ENCODE assay signal across 18 cellular contexts in genomic region chr9:137387891-137388560, GRCh38. TPM values are rescaled to one million over a fixed set of nuclear protein-coding genes. Genes with fewer than 3 reads are reported as not detected.
DNase-seq lines count a peak whose midpoint lies in the region; ATAC-seq and TF ChIP-seq lines count a peak whose summit lies in the region.
"Had no signal": no experiment of that assay in that cellular context is flagged by ENCODE, and none has a peak within 500 bp of the region (broad histone marks: within the 10 kb centered on the region; RNA-seq: fewer than 3 reads in every experiment).

No MANE protein-coding gene starts in this region.

- H3K4me1 ChIP-seq in spleen, result peaks cover 5 to 63% (median 37%) of the 10 kb centered on the region in 6 donors
- H3K4me1 ChIP-seq: ascending aorta had no signal

- H3K9me3 Mint-ChIP-seq in activated T-cell treated with anti-CD3 and anti-CD28 coated beads, Interleukin-2, amount 50 U/mL, for 72 hours, result no peaks in the 10 kb centered on the region
- H3K9me3 Mint-ChIP-seq in activated CD8-positive, alpha-beta T cell treated with anti-CD3 and anti-CD28 coated beads for 36 hours, result no peaks in the 10 kb centered on the region
- H3K9me3 Mint-ChIP-seq in glutamatergic neuron (ENCODE audit: unreplicated experiment), result peaks cover 6% of the 10 kb centered on the region
- H3K9me3 Mint-ChIP-seq: neural crest cell had no signal

- 67 to 84% (median 76%) methylated on average over 21 to 26 of the region's 26 CpGs for WGBS in spleen, 5 donors

- no peaks in the 10 kb centered on the region for H3K9me3 ChIP-seq in spleen
- H3K9me3 ChIP-seq: ascending aorta had no signal

- ATAC-seq in activated T-cell treated with anti-CD3 and anti-CD28 coated beads, Interleukin-2, amount 50 U/mL, for 72 hours (replicated peaks in 1 of 2), result no peak
- ATAC-seq in activated CD8-positive, alpha-beta T cell treated with anti-CD3 and anti-CD28 coated beads for 36 hours, result no peak
- ATAC-seq in HG02678 (IDR thresholded peaks at IDR 0.05; ENCODE audit: unreplicated experiment), result no peak
- ATAC-seq: esophagus mucosa, SK-N-SH treated with all-trans-retinoic acid at 6 μM for 48 hours had no signal

- peak overlapping the region in 1 of 8 donors; percentile 28 for H3K4me3 ChIP-seq in spleen
- H3K4me3 ChIP-seq: ascending aorta had no signal

- intact Hi-C loops in activated CD8-positive, alpha-beta T cell treated with anti-CD3 and anti-CD28 coated beads for 36 hours (cut with micrococcal nuclease), result no loop called here
- intact Hi-C loops in spleen (cut with DNase I; ENCODE audit: low total_unique reads), result no loop called here

- peak overlapping the region; percentile 46 to 79 (median 76) for H3K27ac ChIP-seq in spleen

- H3K27me3 ChIP-seq in spleen (replicated peaks in 1 of 7), result no peaks in the 10 kb centered on the region
- H3K27me3 ChIP-seq: ascending aorta had no signal

- no peak for TF ChIP-seq POLR2A in spleen (IDR thresholded peaks at IDR 0.05)

- peak overlapping the region; percentile 37 to 52 for H3K4me3 Mint-ChIP-seq in activated T-cell treated with anti-CD3 and anti-CD28 coated beads, Interleukin-2, amount 50 U/mL, for 72 hours
- H3K4me3 Mint-ChIP-seq in activated CD8-positive, alpha-beta T cell treated with anti-CD3 and anti-CD28 coated beads for 36 hours, result no peak overlapping the region
- no peak overlapping the region for H3K4me3 Mint-ChIP-seq in glutamatergic neuron (ENCODE audit: unreplicated experiment)
- H3K4me3 Mint-ChIP-seq: neural crest cell had no signal

- no peak for TF ChIP-seq CTCF in activated CD8-positive, alpha-beta T cell treated with anti-CD3 and anti-CD28 coated beads for 36 hours (IDR thresholded peaks at IDR 0.05)
- TF ChIP-seq CTCF in glutamatergic neuron (IDR thresholded peaks at IDR 0.05; ENCODE audit: partially characterized antibody, unreplicated experiment), result no peak
- no peak for TF ChIP-seq CTCF in spleen (IDR thresholded peaks at IDR 0.05 in 8 of 11, conservative IDR thresholded peaks at IDR 0.05 in 3 of 11)

- no peaks in the 10 kb centered on the region for H3K36me3 Mint-ChIP-seq in activated T-cell treated with anti-CD3 and anti-CD28 coated beads, Interleukin-2, amount 50 U/mL, for 72 hours (ENCODE audit: insufficient read depth in 2 of 2)
- H3K36me3 Mint-ChIP-seq in activated CD8-positive, alpha-beta T cell treated with anti-CD3 and anti-CD28 coated beads for 36 hours (ENCODE audit: low read depth), result no peaks in the 10 kb centered on the region
- H3K36me3 Mint-ChIP-seq in glutamatergic neuron (ENCODE audit: unreplicated experiment), result no peaks in the 10 kb centered on the region

- CTCF ChIA-PET in activated CD8-positive, alpha-beta T cell treated with anti-CD3 and anti-CD28 coated beads for 36 hours (lab: Charles Lee), result interaction anchor here (0.9 to 1.0 kb wide), 2 partner anchors 10 to 86 kb away, joined by 3 to 4 read pairs; partner anchors contain the start of gene NRARP

- peak overlapping the region; percentile 54 for H3K27ac Mint-ChIP-seq in activated T-cell treated with anti-CD3 and anti-CD28 coated beads, Interleukin-2, amount 50 U/mL, for 72 hours
- peak overlapping the region; percentile 84 for H3K27ac Mint-ChIP-seq in activated CD8-positive, alpha-beta T cell treated with anti-CD3 and anti-CD28 coated beads for 36 hours
- H3K27ac Mint-ChIP-seq in glutamatergic neuron (ENCODE audit: unreplicated experiment), result peak overlapping the region; percentile 85

- H3K36me3 ChIP-seq in spleen, result peaks cover 0 to 51% (median 0%) of the 10 kb centered on the region in 6 donors

- DNase-seq in activated T-cell treated with anti-CD3 and anti-CD28 coated beads, Interleukin-2, amount 50 U/mL, for 72 hours, result no peak
- DNase-seq in activated T-cell treated with anti-CD3 and anti-CD28 coated beads for 4 hours (no peak), glutamatergic neuron (no peak), spleen (no peak), ecto neural progenitor cell (ENCODE audit: low spot score) (no peak), retina (no peak)
- no peak for DNase-seq in activated CD8-positive, alpha-beta T cell treated with anti-CD3 and anti-CD28 coated beads for 36 hours
- DNase-seq: ACHN, DND-41, H7, Karpas-422, NCI-H1105, NCI-H69 had no signal

- H3K27me3 Mint-ChIP-seq in activated T-cell treated with anti-CD3 and anti-CD28 coated beads, Interleukin-2, amount 50 U/mL, for 72 hours (ENCODE audit: low read depth), result no peaks in the 10 kb centered on the region
- no peaks in the 10 kb centered on the region for H3K27me3 Mint-ChIP-seq in activated CD8-positive, alpha-beta T cell treated with anti-CD3 and anti-CD28 coated beads for 36 hours
- H3K27me3 Mint-ChIP-seq in glutamatergic neuron (ENCODE audit: unreplicated experiment), result peaks cover 6% of the 10 kb centered on the region

- POLR2A ChIA-PET in activated CD8-positive, alpha-beta T cell treated with anti-CD3 and anti-CD28 coated beads for 36 hours (lab: Charles Lee), result interaction anchor here (1.0 to 1.2 kb wide), 3 partner anchors 9 to 84 kb away, joined by 3 to 4 read pairs (median 3); no protein-coding TSS in a partner anchor

- H3K4me1 Mint-ChIP-seq in activated T-cell treated with anti-CD3 and anti-CD28 coated beads, Interleukin-2, amount 50 U/mL, for 72 hours (ENCODE audit: low read depth), result peaks cover 9% of the 10 kb centered on the region
- H3K4me1 Mint-ChIP-seq in activated CD8-positive, alpha-beta T cell treated with anti-CD3 and anti-CD28 coated beads for 36 hours (ENCODE audit: low read depth), result peaks cover 10% of the 10 kb centered on the region
- H3K4me1 Mint-ChIP-seq in glutamatergic neuron (ENCODE audit: low read depth, unreplicated experiment), result peaks cover 10% of the 10 kb centered on the region

RNA-seq across cellular contexts. Expression of gene EXD3, which starts 34.9 kb away (rescaled TPM):
- 10 to 100 TPM; 23.7 to 26.0 TPM for total RNA-seq in activated T-cell treated with anti-CD3 and anti-CD28 coated beads, Interleukin-2, amount 50 U/mL, for 72 hours
- 1 to 10 TPM; 8.1 to 9.0 TPM for total RNA-seq in activated CD8-positive, alpha-beta T cell treated with anti-CD3 and anti-CD28 coated beads for 36 hours
- 24.5 TPM for total RNA-seq in glutamatergic neuron (ENCODE audit: unreplicated experiment)
- 10 to 100 TPM; 14.5 to 52.8 (median 29.8) TPM for total RNA-seq in spleen
- polyA plus RNA-seq in spleen, result 10 to 100 TPM; 15.6 to 62.3 (median 43.4) TPM

RNA-seq across cellular contexts. Expression of gene NOXA1, which starts 35.2 kb away (rescaled TPM):
- 1 to 10 TPM; 1.4 to 1.8 TPM for total RNA-seq in activated T-cell treated with anti-CD3 and anti-CD28 coated beads, Interleukin-2, amount 50 U/mL, for 72 hours
- under 1 TPM; 0.72 to 0.95 TPM for total RNA-seq in activated CD8-positive, alpha-beta T cell treated with anti-CD3 and anti-CD28 coated beads for 36 hours
- total RNA-seq in glutamatergic neuron (ENCODE audit: unreplicated experiment), result 2.6 TPM
- 10 to 100 TPM in 2 of 7 donors, 1 to 10 TPM in 5; 1.9 to 15.0 (median 5.3) TPM for total RNA-seq in spleen
- polyA plus RNA-seq in spleen, result 10 to 100 TPM in 1 of 3 donors, 1 to 10 TPM in 2; 3.2 to 10.7 (median 7.8) TPM

RNA-seq across cellular contexts. Expression of gene ENTPD8, which starts 53.1 kb away (rescaled TPM):
- not detected for total RNA-seq in activated T-cell treated with anti-CD3 and anti-CD28 coated beads, Interleukin-2, amount 50 U/mL, for 72 hours
- total RNA-seq in activated CD8-positive, alpha-beta T cell treated with anti-CD3 and anti-CD28 coated beads for 36 hours, result not detected
- total RNA-seq in glutamatergic neuron (ENCODE audit: unreplicated experiment) (1.0 TPM), spleen (under 1 TPM in 3 of 7 donors, not detected in 4; 0.26 to 0.37 (median 0.28) TPM)
- under 1 TPM; 0.07 to 0.10 (median 0.09) TPM for polyA plus RNA-seq in spleen
- total RNA-seq: ascending aorta, esophagus mucosa had no signal

Comparison
In these comparisons a context has a peak if more than half of its experiments do, and no peak if none do; other contexts are left out.
1. H3K4me3 Mint-ChIP-seq: peak in activated T-cell treated with anti-CD3 and anti-CD28 coated beads, Interleukin-2, amount 50 U/mL, for 72 hours (2 of 2); none in activated CD8-positive, alpha-beta T cell treated with anti-CD3 and anti-CD28 coated beads for 36 hours (single experiment) and glutamatergic neuron (single experiment).
2. Peak in every context shown above with its lines, with median percentiles within 50 percentile points of each other: H3K27ac Mint-ChIP-seq.